8 cellular contexts compared by ENCODE assay signal in the genomic region with DNA sequence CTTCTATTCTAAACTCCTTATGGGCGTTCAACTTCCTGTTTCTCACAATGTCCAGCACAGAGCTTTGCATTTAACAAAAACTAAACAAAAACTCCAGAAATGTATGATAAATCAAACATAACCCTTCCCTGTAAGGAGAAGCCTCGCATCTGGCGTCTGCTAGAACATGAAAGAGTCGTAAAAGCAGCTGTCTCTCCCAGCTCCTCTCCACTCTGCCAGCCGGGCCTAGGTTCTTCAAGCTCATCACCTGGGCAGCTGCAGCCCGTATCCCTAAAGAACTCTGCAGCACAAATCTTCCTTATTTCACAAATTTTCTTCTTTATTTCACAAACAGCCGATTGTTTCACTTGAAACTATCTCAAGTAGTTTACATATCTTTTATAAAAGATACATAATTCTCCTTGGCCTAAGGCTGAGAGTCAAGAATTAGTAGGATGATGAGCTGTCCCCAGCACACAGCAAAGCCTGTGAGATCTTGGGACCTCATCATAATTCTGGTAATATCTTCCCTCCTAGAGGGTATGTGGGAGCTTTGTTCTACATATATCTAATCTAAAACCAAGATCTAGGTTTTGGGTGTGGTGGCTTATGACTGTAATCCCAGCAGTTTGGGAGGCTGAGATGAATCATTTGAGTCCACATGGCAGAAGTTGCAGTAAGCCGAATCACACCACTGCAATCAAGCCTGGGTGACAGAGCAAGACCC. TPM values are rescaled to one million over a fixed set of nuclear protein-coding genes. Genes with fewer than 3 reads are reported as not detected.
DNase-seq lines count a peak whose midpoint lies in the region; ATAC-seq and TF ChIP-seq lines count a peak whose summit lies in the region.

No MANE protein-coding gene starts in this region.

- peak; percentile 66 for DNase-seq in activated effector memory CD4-positive, alpha-beta T cell treated with anti-CD3 and anti-CD28 coated beads, Interleukin-2, amount 50 U/mL, for 16 hours
- DNase-seq in activated effector memory CD4-positive, alpha-beta T cell treated with Interleukin-2 at 50 U/mL for 16 hours: no peak
- DNase-seq in activated naive CD4-positive, alpha-beta T cell treated with anti-CD3 and anti-CD28 coated beads, Interleukin-2, amount 50 U/mL, for 72 hours (ENCODE audit: low spot score in 2 of 2): peak in 1 of 2 donors; percentile 42
- DNase-seq in left colon (no peak), uterus (no peak), SHP77 treated with DMSO at 0.1 percent for 48 hours (lab: John Stamatoyannopoulos, UW) (no peak)

- no peaks in the 10 kb centered on the region for H3K36me3 ChIP-seq in uterus

- no peaks in the 10 kb centered on the region for H3K9me3 Mint-ChIP-seq in activated naive CD4-positive, alpha-beta T cell treated with anti-CD3 and anti-CD28 coated beads, Interleukin-2, amount 50 U/mL, for 72 hours

- H3K36me3 Mint-ChIP-seq in activated naive CD4-positive, alpha-beta T cell treated with anti-CD3 and anti-CD28 coated beads, Interleukin-2, amount 50 U/mL, for 72 hours: peaks cover 8 to 10% of the 10 kb centered on the region in 2 donors

- no peak overlapping the region for H3K4me3 ChIP-seq in uterus

- no peaks in the 10 kb centered on the region for H3K27me3 ChIP-seq in uterus

- TF ChIP-seq POLR2A in uterus (IDR thresholded peaks at IDR 0.05): no peak

- no peaks in the 10 kb centered on the region for H3K9me3 ChIP-seq in uterus

- H3K27ac Mint-ChIP-seq in activated naive CD4-positive, alpha-beta T cell treated with anti-CD3 and anti-CD28 coated beads, Interleukin-2, amount 50 U/mL, for 72 hours: peak overlapping the region; percentile 33 to 78

- intact Hi-C loops in left colon (cut with DNase I, micrococcal nuclease): no loop called here
- intact Hi-C loops in uterus (cut with DNase I; ENCODE audit: low total_unique reads): loop anchor here (10.0 kb wide), 1 partner anchor 82 kb away; no protein-coding TSS in a partner anchor

- peak overlapping the region; percentile 42 to 53 for H3K27ac ChIP-seq in uterus

- no peak for TF ChIP-seq CTCF in uterus (IDR thresholded peaks at IDR 0.05)

- peak; percentile 98 to 99 for ATAC-seq in activated naive CD4-positive, alpha-beta T cell treated with anti-CD3 and anti-CD28 coated beads, Interleukin-2, amount 50 U/mL, for 72 hours
- ATAC-seq in left colon (peak; percentile 64), HG03095 (IDR thresholded peaks at IDR 0.05; ENCODE audit: unreplicated experiment) (no peak), GM21367 (IDR thresholded peaks at IDR 0.05; ENCODE audit: unreplicated experiment) (no peak)

- H3K4me1 ChIP-seq in uterus: peaks cover 0 to 5% of the 10 kb centered on the region in 2 donors

RNA-seq across cellular contexts. Expression of gene ANXA2, which starts 35.3 kb away (rescaled TPM):
- 10 to 100 TPM; 28.8 to 92.4 TPM for total RNA-seq in activated naive CD4-positive, alpha-beta T cell treated with anti-CD3 and anti-CD28 coated beads, Interleukin-2, amount 50 U/mL, for 72 hours
- total RNA-seq in left colon (100 to 1,000 TPM; 815 to 870 TPM), uterus (100 to 1,000 TPM; 376 to 811 (median 549) TPM)

Comparison
In these comparisons a context has a peak if more than half of its experiments do, and no peak if none do; other contexts are left out.
1. ATAC-seq: peak in activated naive CD4-positive, alpha-beta T cell treated with anti-CD3 and anti-CD28 coated beads, Interleukin-2, amount 50 U/mL, for 72 hours (2 of 2) and left colon (single experiment); none in HG03095 (single experiment) and GM21367 (single experiment).
2. RNA of gene ANXA2, which starts 35.3 kb away (total RNA-seq): 815 to 870 TPM in left colon and 376 to 811 TPM in uterus; 28.8 to 92.4 TPM in activated naive CD4-positive, alpha-beta T cell treated with anti-CD3 and anti-CD28 coated beads, Interleukin-2, amount 50 U/mL, for 72 hours; every median in the first group is over 4 times any median in the second.